26 cellular contexts compared by ENCODE assay signal in the genomic region with DNA sequence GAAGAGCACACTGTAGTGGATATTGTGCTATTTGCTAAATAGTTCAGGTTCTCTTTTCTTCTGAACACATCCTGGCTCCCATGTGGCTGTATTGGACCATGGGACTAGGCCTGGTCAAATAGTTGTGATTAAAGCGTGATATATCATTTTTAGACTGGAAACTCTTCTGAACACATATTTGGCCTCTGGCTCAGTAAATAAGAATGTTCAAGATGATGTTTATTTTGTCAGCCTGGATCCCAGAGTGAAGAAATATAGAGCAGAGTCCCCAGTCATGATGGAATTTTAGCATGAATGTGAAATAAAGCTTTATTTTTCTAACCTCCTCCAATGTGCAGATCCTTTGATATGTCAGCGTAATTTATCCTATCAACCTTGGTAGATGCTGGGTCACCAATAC.
"Had no signal": no experiment of that assay in that cellular context is flagged by ENCODE, and none has a peak within 500 bp of the region (broad histone marks: within the 10 kb centered on the region; RNA-seq: fewer than 3 reads in every experiment).

No MANE protein-coding gene starts in this region.

- H3K36me3 ChIP-seq: adrenal gland, ascending aorta, gastroesophageal sphincter, prostate gland, suprapubic skin, tibial nerve had no signal

- H3K9me3 ChIP-seq: adrenal gland, ascending aorta, gastroesophageal sphincter, prostate gland, suprapubic skin, tibial nerve had no signal

- H3K9me3 Mint-ChIP-seq: activated T-helper 17 cell treated with anti-CD3 and anti-CD28 coated beads, Interleukin-2, amount 50 U/mL, for 72 hours; stimulated activated naive CD8-positive, alpha-beta T cell treated with anti-CD3 and anti-CD28 coated beads, Interleukin-15, amount 100 ng/mL, for 72 hours had no signal

- ATAC-seq: activated naive CD4-positive, alpha-beta T cell treated with anti-CD3 and anti-CD28 coated beads, Interleukin-2, amount 50 U/mL, for 72 hours; activated T-helper 17 cell treated with anti-CD3 and anti-CD28 coated beads, Interleukin-2, amount 50 U/mL, for 72 hours; gastroesophageal sphincter; left colon; naive thymus-derived CD4-positive, alpha-beta T cell; stimulated activated effector memory CD8-positive, alpha-beta T cell treated with anti-CD3 and anti-CD28 coated beads, Interleukin-12 subunit alpha, Interleukin-12 subunit beta, amount 100 ng/mL, for 72 hours; stimulated activated naive CD8-positive, alpha-beta T cell treated with anti-CD3 and anti-CD28 coated beads, Interleukin-15, amount 100 ng/mL, for 72 hours; T-cell had no signal

- H3K27me3 Mint-ChIP-seq: activated T-helper 17 cell treated with anti-CD3 and anti-CD28 coated beads, Interleukin-2, amount 50 U/mL, for 72 hours; stimulated activated naive CD8-positive, alpha-beta T cell treated with anti-CD3 and anti-CD28 coated beads, Interleukin-15, amount 100 ng/mL, for 72 hours; T-cell had no signal

- H3K4me3 Mint-ChIP-seq: activated T-helper 17 cell treated with anti-CD3 and anti-CD28 coated beads, Interleukin-2, amount 50 U/mL, for 72 hours; naive thymus-derived CD4-positive, alpha-beta T cell; stimulated activated effector memory CD8-positive, alpha-beta T cell treated with anti-CD3 and anti-CD28 coated beads, Interleukin-12 subunit alpha, Interleukin-12 subunit beta, amount 100 ng/mL, for 72 hours; stimulated activated naive CD8-positive, alpha-beta T cell treated with anti-CD3 and anti-CD28 coated beads, Interleukin-15, amount 100 ng/mL, for 72 hours; T-cell; T-helper 2 cell treated with Interferon-gamma antibody and Interleukin-4, amounts not matched to agents 5 μg/mL and 100 μg/mL, for 36 hours had no signal

- DNase-seq: activated CD4-positive, alpha-beta T cell treated with anti-CD3 and anti-CD28 coated beads, Interleukin-2, amount 50 U/mL, for 1 hour; activated CD4-positive, CD25-positive, alpha-beta regulatory T cell treated with anti-CD3 and anti-CD28 coated beads, Interleukin-2, amount 50 U/mL, for 72 hours; activated T-cell treated with anti-CD3 and anti-CD28 coated beads, Interleukin-2, amount 50 U/mL, for 1 hour; cortex of kidney; effector CD4-positive, alpha-beta T cell; erythroblast; head of caudate nucleus; left colon; naive thymus-derived CD4-positive, alpha-beta T cell; stimulated activated CD4-positive, alpha-beta T cell treated with anti-CD3 and anti-CD28 coated beads, Interleukin-2, amount 100 ng/mL, for 24 hours; stimulated activated naive CD8-positive, alpha-beta T cell treated with anti-CD3 and anti-CD28 coated beads, Interleukin-15, amount 100 ng/mL, for 72 hours; T-cell had no signal

- H3K27ac ChIP-seq: ascending aorta, gastroesophageal sphincter, prostate gland, suprapubic skin, tibial nerve, VCaP had no signal

- H3K27ac Mint-ChIP-seq: activated naive CD4-positive, alpha-beta T cell treated with anti-CD3 and anti-CD28 coated beads, Interleukin-2, amount 50 U/mL, for 72 hours; activated T-helper 17 cell treated with anti-CD3 and anti-CD28 coated beads, Interleukin-2, amount 50 U/mL, for 72 hours; naive thymus-derived CD4-positive, alpha-beta T cell; stimulated activated effector memory CD8-positive, alpha-beta T cell treated with anti-CD3 and anti-CD28 coated beads, Interleukin-12 subunit alpha, Interleukin-12 subunit beta, amount 100 ng/mL, for 72 hours; T-cell; T-helper 2 cell treated with Interferon-gamma antibody and Interleukin-4, amounts not matched to agents 5 μg/mL and 100 μg/mL, for 36 hours had no signal

- FAIRE-seq: bronchial epithelial cell, keratinocyte had no signal

- H3K27me3 ChIP-seq: adrenal gland, ascending aorta, gastroesophageal sphincter, suprapubic skin, tibial nerve had no signal

- H3K36me3 Mint-ChIP-seq: activated naive CD4-positive, alpha-beta T cell treated with anti-CD3 and anti-CD28 coated beads, Interleukin-2, amount 50 U/mL, for 72 hours; naive thymus-derived CD4-positive, alpha-beta T cell; stimulated activated effector memory CD8-positive, alpha-beta T cell treated with anti-CD3 and anti-CD28 coated beads, Interleukin-12 subunit alpha, Interleukin-12 subunit beta, amount 100 ng/mL, for 72 hours; T-cell had no signal

- H3K4me1 Mint-ChIP-seq: activated T-helper 17 cell treated with anti-CD3 and anti-CD28 coated beads, Interleukin-2, amount 50 U/mL, for 72 hours; naive thymus-derived CD4-positive, alpha-beta T cell; stimulated activated effector memory CD8-positive, alpha-beta T cell treated with anti-CD3 and anti-CD28 coated beads, Interleukin-12 subunit alpha, Interleukin-12 subunit beta, amount 100 ng/mL, for 72 hours; stimulated activated naive CD8-positive, alpha-beta T cell treated with anti-CD3 and anti-CD28 coated beads, Interleukin-15, amount 100 ng/mL, for 72 hours; T-cell had no signal

- H3K4me3 ChIP-seq: adrenal gland, ascending aorta, gastroesophageal sphincter, lung, prostate gland, suprapubic skin, tibial nerve had no signal

- H3K4me1 ChIP-seq: adrenal gland, ascending aorta, gastroesophageal sphincter, prostate gland, suprapubic skin, tibial nerve had no signal
